Comparison of ENCODE assay signal across 1 cellular context in the genomic region with DNA sequence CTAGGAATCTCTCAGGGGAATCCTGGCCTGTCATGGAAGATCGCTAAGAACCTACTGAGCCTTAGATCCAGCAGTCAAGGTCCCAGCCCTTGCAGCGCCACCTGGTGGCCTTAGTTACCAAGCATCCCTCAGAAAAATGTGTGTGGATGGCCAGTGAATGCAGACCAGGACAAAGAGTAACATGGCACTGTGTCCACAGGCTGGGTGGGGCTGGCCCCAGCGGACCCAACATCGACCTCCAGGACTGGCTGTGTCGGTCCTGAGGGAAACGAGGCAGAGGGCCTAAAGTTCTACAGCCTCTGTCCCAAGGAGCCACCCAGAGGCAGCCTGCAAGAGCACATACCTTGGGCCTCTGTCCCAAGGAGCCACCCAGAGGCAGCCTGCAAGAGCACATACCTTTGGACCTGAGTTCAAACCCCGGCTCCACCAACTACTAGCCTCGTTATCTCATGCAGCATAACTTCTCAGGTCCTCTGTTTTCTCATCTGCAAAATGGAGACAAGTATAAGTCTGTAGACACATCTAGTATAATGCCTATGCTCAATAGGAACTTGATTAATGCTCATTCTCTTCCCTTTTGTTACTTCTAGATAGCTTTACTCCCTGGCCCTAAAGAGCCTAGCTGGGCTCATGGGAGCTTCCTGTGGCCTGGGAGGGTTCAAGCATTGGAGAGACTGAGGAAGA.
TF ChIP-seq lines count a peak whose summit lies in the region.

No MANE protein-coding gene starts in this region.

TF ChIP-seq in WTC11, 78 proteins besides CTCF, POLR2A, EP300 and RAD21 (continued from another document):
- TF ChIP-seq, protein P1, sequence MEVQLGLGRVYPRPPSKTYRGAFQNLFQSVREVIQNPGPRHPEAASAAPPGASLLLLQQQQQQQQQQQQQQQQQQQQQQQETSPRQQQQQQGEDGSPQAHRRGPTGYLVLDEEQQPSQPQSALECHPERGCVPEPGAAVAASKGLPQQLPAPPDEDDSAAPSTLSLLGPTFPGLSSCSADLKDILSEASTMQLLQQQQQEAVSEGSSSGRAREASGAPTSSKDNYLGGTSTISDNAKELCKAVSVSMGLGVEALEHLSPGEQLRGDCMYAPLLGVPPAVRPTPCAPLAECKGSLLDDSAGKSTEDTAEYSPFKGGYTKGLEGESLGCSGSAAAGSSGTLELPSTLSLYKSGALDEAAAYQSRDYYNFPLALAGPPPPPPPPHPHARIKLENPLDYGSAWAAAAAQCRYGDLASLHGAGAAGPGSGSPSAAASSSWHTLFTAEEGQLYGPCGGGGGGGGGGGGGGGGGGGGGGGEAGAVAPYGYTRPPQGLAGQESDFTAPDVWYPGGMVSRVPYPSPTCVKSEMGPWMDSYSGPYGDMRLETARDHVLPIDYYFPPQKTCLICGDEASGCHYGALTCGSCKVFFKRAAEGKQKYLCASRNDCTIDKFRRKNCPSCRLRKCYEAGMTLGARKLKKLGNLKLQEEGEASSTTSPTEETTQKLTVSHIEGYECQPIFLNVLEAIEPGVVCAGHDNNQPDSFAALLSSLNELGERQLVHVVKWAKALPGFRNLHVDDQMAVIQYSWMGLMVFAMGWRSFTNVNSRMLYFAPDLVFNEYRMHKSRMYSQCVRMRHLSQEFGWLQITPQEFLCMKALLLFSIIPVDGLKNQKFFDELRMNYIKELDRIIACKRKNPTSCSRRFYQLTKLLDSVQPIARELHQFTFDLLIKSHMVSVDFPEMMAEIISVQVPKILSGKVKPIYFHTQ (CRISPR knock-in tag; IDR thresholded peaks at IDR 0.05): no peak
